Comparison of ENCODE assay signal across 11 cellular contexts in the genomic region with DNA sequence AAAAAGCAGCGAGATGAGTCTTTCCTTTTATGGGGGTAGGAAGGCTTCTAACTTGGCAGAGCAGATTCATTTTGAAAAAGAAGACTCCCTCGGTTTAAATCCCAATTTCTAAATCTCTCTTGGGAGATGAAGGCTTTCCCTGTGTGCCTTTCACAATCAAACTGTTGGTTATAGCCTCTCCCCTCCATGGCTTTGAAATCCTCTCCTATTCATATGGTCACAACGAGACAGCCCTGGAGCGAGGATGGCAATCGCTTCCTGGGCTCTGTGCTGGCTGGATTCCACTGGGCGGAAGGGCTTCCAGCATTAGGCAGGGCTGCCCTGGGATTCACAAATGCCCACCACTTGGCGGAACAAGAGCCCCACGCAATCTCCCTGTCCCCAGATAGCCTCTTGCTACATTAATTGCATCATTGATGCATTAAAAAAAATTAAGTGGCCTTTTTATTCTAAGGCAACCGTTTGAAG. TPM values are rescaled to one million over a fixed set of nuclear protein-coding genes. Genes with fewer than 3 reads are reported as not detected.
DNase-seq lines count a peak whose midpoint lies in the region; ATAC-seq, FAIRE-seq and TF ChIP-seq lines count a peak whose summit lies in the region.
"Had no signal": no experiment of that assay in that cellular context is flagged by ENCODE, and none has a peak within 500 bp of the region (broad histone marks: within the 10 kb centered on the region; RNA-seq: fewer than 3 reads in every experiment).

No MANE protein-coding gene starts in this region.

- DNase-seq in ACHN (peak; percentile 69), fibroblast of the aortic adventitia (ENCODE audit: low read depth) (peak; percentile 51), neuronal stem cell (ENCODE audit: low spot score) (no peak), frontal cortex (ENCODE audit: low spot score in 2 of 2) (no peak), GM12891 (ENCODE audit: insufficient read length, low spot score) (no peak), NAMALWA (ENCODE audit: low spot score) (no peak)
- DNase-seq: NCI-H2171; stimulated activated CD4-positive, alpha-beta T cell treated with anti-CD3 and anti-CD28 coated beads, Interleukin-4, amount 100 ng/mL, for 1 hour had no signal

- peak overlapping the region; percentile 83 for H2AFZ ChIP-seq in neuronal stem cell (ENCODE audit: low read length)

- no peaks in the 10 kb centered on the region for H3K27me3 ChIP-seq in neuronal stem cell (ENCODE audit: control insufficient read depth in 3 of 3, insufficient read depth in 3 of 3, low read depth in 1 of 3, low read length in 3 of 3)

- H2BK15ac ChIP-seq in neuronal stem cell (ENCODE audit: low read length) = no peak overlapping the region

- H4K8ac ChIP-seq in neuronal stem cell (ENCODE audit: low read depth, low read length) = no peak overlapping the region

- ATAC-seq in SK-N-SH treated with all-trans-retinoic acid at 6 μM for 48 hours = no peak
- ATAC-seq in GM18505 (IDR thresholded peaks at IDR 0.05; ENCODE audit: unreplicated experiment) = no peak

- no peak for TF ChIP-seq CTCF in fibroblast of the aortic adventitia (IDR thresholded peaks at IDR 0.05; ENCODE audit: insufficient read depth, low read length)

- H3K4me3 ChIP-seq in fibroblast of the aortic adventitia (ENCODE audit: low read depth, low read length) = peak overlapping the region; percentile 77
- H3K4me3 ChIP-seq in neuronal stem cell (ENCODE audit: low read length in 2 of 2) = no peak overlapping the region

- H3K4me1 ChIP-seq in neuronal stem cell (ENCODE audit: control insufficient read depth in 2 of 2, insufficient read depth in 1 of 2, low read depth in 1 of 2, low read length in 2 of 2) = peaks cover 2 to 19% of the 10 kb centered on the region in 2 donors

- H2AK5ac ChIP-seq in neuronal stem cell (ENCODE audit: low read depth, low read length) = no peak overlapping the region

- H3K9me3 ChIP-seq in neuronal stem cell (replicated peaks in 1 of 2; ENCODE audit: control insufficient read depth in 2 of 2, insufficient read depth in 1 of 2, low read depth in 1 of 2, low read length in 2 of 2) = no peaks in the 10 kb centered on the region

- H3K36me3 ChIP-seq in neuronal stem cell (replicated peaks in 1 of 2; ENCODE audit: control insufficient read depth in 2 of 2, insufficient read depth in 2 of 2, low read length in 2 of 2) = no peaks in the 10 kb centered on the region

- no peak overlapping the region for H2BK12ac ChIP-seq in neuronal stem cell (ENCODE audit: low read length)

- H2BK120ac ChIP-seq in neuronal stem cell (ENCODE audit: low read depth, low read length) = no peak overlapping the region

- in situ Hi-C loops in ACHN (cut with HindIII; ENCODE audit: low pct_ligation_motif_present, low pct_unique_long_range_greater_than_20kb, low sequenced_read_pairs) = no loop called here

- FAIRE-seq in frontal cortex (lab: Jason Lieb, UNC) = no peak
- FAIRE-seq in GM12891 (lab: Jason Lieb, UNC) = no peak

- no peak overlapping the region for H4K91ac ChIP-seq in neuronal stem cell (ENCODE audit: low read depth, low read length, poor library complexity)

- no peaks in the 10 kb centered on the region for H3K79me1 ChIP-seq in neuronal stem cell (ENCODE audit: low read depth, low read length)

- no peak overlapping the region for H3K18ac ChIP-seq in neuronal stem cell (ENCODE audit: low read length)

- H3K23ac ChIP-seq in neuronal stem cell (ENCODE audit: low read depth, low read length, poor library complexity) = no peak overlapping the region

- no peak overlapping the region for H3K9ac ChIP-seq in neuronal stem cell (ENCODE audit: low read depth, low read length, poor library complexity)

- no CpG with 5 or more reads among the region's 9 CpGs for WGBS in neuronal stem cell (ENCODE audit: extremely low coverage in 2 of 2, insufficient read length in 2 of 2, insufficient replicate concordance in 1 of 2), 2 donors

- no peak overlapping the region for H3K27ac ChIP-seq in neuronal stem cell (replicated peaks; ENCODE audit: low read length)

- no peak overlapping the region for H3K14ac ChIP-seq in neuronal stem cell (ENCODE audit: low read length)

- H2BK5ac ChIP-seq in neuronal stem cell (ENCODE audit: low read length) = no peak overlapping the region

- H3K4me2 ChIP-seq in neuronal stem cell (ENCODE audit: insufficient read depth, low read length, poor library complexity, severe bottlenecking) = no peak overlapping the region

- no peak overlapping the region for H3K4ac ChIP-seq in neuronal stem cell (ENCODE audit: low read length)

- TF ChIP-seq POLR2A in GM12891 (IDR thresholded peaks at IDR 0.05; ENCODE audit: low read depth, low read length) = no peak
- no peak for TF ChIP-seq POLR2A in GM18505 (IDR thresholded peaks at IDR 0.05; ENCODE audit: borderline replicate concordance, extremely low read depth, insufficient read depth, insufficient read length)

TF ChIP-seq in SK-N-SH treated with all-trans-retinoic acid at 6 μM for 48 hours, 23 proteins besides CTCF, POLR2A, EP300 and RAD21:
- TF ChIP-seq TCF4 (CRISPR knock-in tag; IDR thresholded peaks at IDR 0.05; ENCODE audit: borderline replicate concordance) = no peak
- peak; percentile 34; the same call in 1 of the 2 replicates for TF ChIP-seq ZNF70 (CRISPR knock-in tag; IDR thresholded peaks at IDR 0.05)
- TF ChIP-seq, protein P1, sequence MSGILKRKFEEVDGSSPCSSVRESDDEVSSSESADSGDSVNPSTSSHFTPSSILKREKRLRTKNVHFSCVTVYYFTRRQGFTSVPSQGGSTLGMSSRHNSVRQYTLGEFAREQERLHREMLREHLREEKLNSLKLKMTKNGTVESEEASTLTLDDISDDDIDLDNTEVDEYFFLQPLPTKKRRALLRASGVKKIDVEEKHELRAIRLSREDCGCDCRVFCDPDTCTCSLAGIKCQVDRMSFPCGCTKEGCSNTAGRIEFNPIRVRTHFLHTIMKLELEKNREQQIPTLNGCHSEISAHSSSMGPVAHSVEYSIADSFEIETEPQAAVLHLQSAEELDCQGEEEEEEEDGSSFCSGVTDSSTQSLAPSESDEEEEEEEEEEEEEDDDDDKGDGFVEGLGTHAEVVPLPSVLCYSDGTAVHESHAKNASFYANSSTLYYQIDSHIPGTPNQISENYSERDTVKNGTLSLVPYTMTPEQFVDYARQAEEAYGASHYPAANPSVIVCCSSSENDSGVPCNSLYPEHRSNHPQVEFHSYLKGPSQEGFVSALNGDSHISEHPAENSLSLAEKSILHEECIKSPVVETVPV (CRISPR knock-in tag; IDR thresholded peaks at IDR 0.05) = no peak
- no peak for TF ChIP-seq SNAI2 (CRISPR knock-in tag; IDR thresholded peaks at IDR 0.05)

TF ChIP-seq in GM12891, 5 proteins besides CTCF, POLR2A, EP300 and RAD21:
- no peak for TF ChIP-seq SPI1 (IDR thresholded peaks at IDR 0.05; ENCODE audit: low read depth, low read length)
- no peak for TF ChIP-seq POU2F2 (IDR thresholded peaks at IDR 0.05; ENCODE audit: low read depth, low read length)
- no peak for TF ChIP-seq PAX5 (IDR thresholded peaks at IDR 0.05; ENCODE audit: insufficient read depth, low read length, severe bottlenecking)
- no peak for TF ChIP-seq TAF1 (IDR thresholded peaks at IDR 0.05; ENCODE audit: low read depth, low read length)
- TF ChIP-seq POLR2AphosphoS5 (IDR thresholded peaks at IDR 0.05; ENCODE audit: low read depth, low read length) = no peak
TF ChIP-seq in GM12891: peak in this region for 0.

RNA-seq across cellular contexts. Expression of a gene that starts 1.6 kb away (rescaled TPM):
- 24.1 and 29.8 TPM in 2 replicates for total RNA-seq in fibroblast of the aortic adventitia (ENCODE audit: low replicate concordance)
- polyA plus RNA-seq in neuronal stem cell (2013, experiment 1 of 2) = not detected
- polyA plus RNA-seq in neuronal stem cell (2013, experiment 2 of 2) = not detected
- 3.3 TPM for total RNA-seq in frontal cortex
- polyA plus RNA-seq in GM12891 (2012; ENCODE audit: low read depth, missing spikeins) = not detected
- total RNA-seq: B cell had no signal

Comparison
In these comparisons a context has a peak if more than half of its experiments do, and no peak if none do; other contexts are left out.
1. DNase-seq: peak in ACHN (single experiment) and fibroblast of the aortic adventitia (single experiment); none in neuronal stem cell (single experiment), frontal cortex (0 of 2), GM12891 (single experiment) and NAMALWA (single experiment).